Comparison of ENCODE assay signal across 22 cellular contexts in the genomic region with DNA sequence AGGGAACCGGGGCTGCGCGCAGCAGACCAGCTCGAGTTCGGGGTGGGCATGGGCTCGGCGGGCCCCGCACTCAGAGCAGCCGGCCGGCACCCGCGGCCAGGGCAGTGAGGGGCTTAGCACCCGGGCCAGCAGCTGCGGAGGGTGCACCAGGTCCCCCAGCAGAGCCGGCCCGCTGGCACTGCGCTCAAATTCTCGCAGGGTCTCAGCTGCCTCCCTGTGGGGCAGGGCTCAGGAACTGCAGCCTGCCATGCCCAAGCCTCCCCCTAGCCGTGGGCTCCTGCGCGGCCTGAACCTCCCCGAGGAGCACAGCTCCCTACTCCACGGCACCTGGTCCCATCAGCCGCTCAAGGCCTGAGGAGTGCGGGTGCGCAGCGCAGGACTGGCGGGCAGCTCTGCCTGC.
"Had no signal": no experiment of that assay in that cellular context is flagged by ENCODE, and none has a peak within 500 bp of the region (broad histone marks: within the 10 kb centered on the region; RNA-seq: fewer than 3 reads in every experiment).

No MANE protein-coding gene starts in this region.

- DNase-seq: cortex of kidney; effector memory CD8-positive, alpha-beta T cell; erythroblast; hypothalamus; left cardiac atrium; mesenchymal stem cell; mucosa of descending colon; naive B cell; nephron progenitor cell; occipital lobe; ovary; psoas muscle; right cardiac atrium; sigmoid colon; stimulated activated CD4-positive, alpha-beta T cell treated with anti-CD3 and anti-CD28 coated beads, Interleukin-4, amount 100 ng/mL, for 4 hours; stimulated activated naive B cell treated with anti-CD40 and anti-IgM and Interleukin-4, amounts not matched to agents 10 μg/mL and 1 μg/mL and 100 μg/mL, for 72 hours; transverse colon had no signal

- H3K27ac Mint-ChIP-seq: effector memory CD8-positive, alpha-beta T cell; mesothelial cell of epicardium; nephron progenitor cell; stimulated activated naive B cell treated with anti-CD40 and anti-IgM and Interleukin-4, amounts not matched to agents 10 μg/mL and 1 μg/mL and 100 μg/mL, for 72 hours; stimulated activated naive CD8-positive, alpha-beta T cell treated with anti-CD3 and anti-CD28 coated beads, Interleukin-15, Interleukin-2, amounts not matched to agents 100 ng/mL and 50 ng/mL, for 24 hours had no signal

- H3K4me3 Mint-ChIP-seq: effector memory CD8-positive, alpha-beta T cell; mesothelial cell of epicardium; naive B cell; nephron progenitor cell; stimulated activated naive B cell treated with anti-CD40 and anti-IgM and Interleukin-4, amounts not matched to agents 10 μg/mL and 1 μg/mL and 100 μg/mL, for 72 hours; stimulated activated naive CD8-positive, alpha-beta T cell treated with anti-CD3 and anti-CD28 coated beads, Interleukin-15, Interleukin-2, amounts not matched to agents 100 ng/mL and 50 ng/mL, for 24 hours had no signal

- H3K36me3 Mint-ChIP-seq: mesothelial cell of epicardium; stimulated activated naive B cell treated with anti-CD40 and anti-IgM and Interleukin-4, amounts not matched to agents 10 μg/mL and 1 μg/mL and 100 μg/mL, for 72 hours had no signal

- ATAC-seq: effector memory CD8-positive, alpha-beta T cell; left cardiac atrium; left lung; mucosa of descending colon; psoas muscle; right cardiac atrium; stimulated activated naive B cell treated with anti-CD40 and anti-IgM and Interleukin-4, amounts not matched to agents 10 μg/mL and 1 μg/mL and 100 μg/mL, for 72 hours had no signal

- H3K4me1 ChIP-seq: left lung, psoas muscle, sigmoid colon, transverse colon, vagina had no signal

- H3K9me3 Mint-ChIP-seq: effector memory CD8-positive, alpha-beta T cell had no signal

- H3K4me3 ChIP-seq: left lung, mucosa of descending colon, ovary, psoas muscle, sigmoid colon, suprapubic skin, transverse colon, vagina had no signal

- H3K27me3 Mint-ChIP-seq: stimulated activated naive CD8-positive, alpha-beta T cell treated with anti-CD3 and anti-CD28 coated beads, Interleukin-15, Interleukin-2, amounts not matched to agents 100 ng/mL and 50 ng/mL, for 24 hours had no signal

- H3K36me3 ChIP-seq: left lung, ovary, sigmoid colon, suprapubic skin, transverse colon, vagina had no signal

- H3K27me3 ChIP-seq: left lung, ovary, sigmoid colon, suprapubic skin, transverse colon, vagina had no signal

- H3K4me1 Mint-ChIP-seq: naive B cell; nephron progenitor cell; stimulated activated naive B cell treated with anti-CD40 and anti-IgM and Interleukin-4, amounts not matched to agents 10 μg/mL and 1 μg/mL and 100 μg/mL, for 72 hours had no signal

- H3K9me3 ChIP-seq: ovary, sigmoid colon, transverse colon, vagina had no signal

- H3K27ac ChIP-seq: left lung, ovary, psoas muscle, sigmoid colon, suprapubic skin, transverse colon, vagina had no signal
